ENCODE assay signal across 8 cellular contexts in genomic region chr1:234609528-234610042, GRCh38. TPM values are rescaled to one million over a fixed set of nuclear protein-coding genes. Genes with fewer than 3 reads are reported as not detected.
DNase-seq lines count a peak whose midpoint lies in the region; ATAC-seq and TF ChIP-seq lines count a peak whose summit lies in the region.

No MANE protein-coding gene starts in this region.

- H3K9ac ChIP-seq in HUES48 (ENCODE audit: low read depth, low read length), result peak overlapping the region; percentile 67; the same call in 1 of the 2 replicates

- no peak for TF ChIP-seq CTCF in cardiac fibroblast (IDR thresholded peaks at IDR 0.05; ENCODE audit: low read depth, low read length)

- peaks cover 27 to 59% (median 42%) of the 10 kb centered on the region in 4 donors for H3K4me1 Mint-ChIP-seq in CD4-positive, CD25-positive, alpha-beta regulatory T cell
- H3K4me1 Mint-ChIP-seq in naive B cell, result peaks cover 59 to 64% (median 60%) of the 10 kb centered on the region in 3 donors

- H3K9me3 ChIP-seq in CD4-positive, CD25-positive, alpha-beta regulatory T cell (ENCODE audit: control insufficient read depth in 2 of 2, low read length in 2 of 2), result no peaks in the 10 kb centered on the region
- H3K9me3 ChIP-seq in HUES48 (ENCODE audit: control insufficient read depth, insufficient read depth, low read length), result no peaks in the 10 kb centered on the region

- H3K27me3 Mint-ChIP-seq in CD4-positive, CD25-positive, alpha-beta regulatory T cell, result peaks cover 16% of the 10 kb centered on the region
- peaks cover 0 to 5% (median 0%) of the 10 kb centered on the region in 3 donors for H3K27me3 Mint-ChIP-seq in naive B cell

- no peak overlapping the region for H3K4me3 ChIP-seq in CD4-positive, CD25-positive, alpha-beta regulatory T cell (ENCODE audit: low read depth, low read length)
- H3K4me3 ChIP-seq in HUES48 (ENCODE audit: low read depth, low read length) (peak overlapping the region; percentile 94), cardiac fibroblast (replicated peaks in 1 of 2; ENCODE audit: low read depth in 2 of 2, low read length in 2 of 2) (peak overlapping the region; percentile 47 to 69)

- no peak for DNase-seq in CD4-positive, CD25-positive, alpha-beta regulatory T cell
- DNase-seq in cardiac fibroblast (ENCODE audit: low read depth in 2 of 2), result no peak
- no peak for DNase-seq in naive B cell
- DNase-seq in NCI-H82 (lab: John Stamatoyannopoulos, UW), result no peak
- DNase-seq in NCI-H510A treated with DMSO at 0.1 percent for 48 hours (lab: John Stamatoyannopoulos, UW), result no peak
- DNase-seq in middle frontal gyrus (ENCODE audit: extremely low spot score, low spot score), result no peak
- DNase-seq in COLO829 (ENCODE audit: low spot score), result no peak

- H3K36me3 ChIP-seq in CD4-positive, CD25-positive, alpha-beta regulatory T cell (ENCODE audit: control insufficient read depth, insufficient read depth, low read length), result peaks cover 15% of the 10 kb centered on the region
- H3K36me3 ChIP-seq in HUES48 (ENCODE audit: control insufficient read depth, insufficient read depth, low read length), result peaks cover 33% of the 10 kb centered on the region

- H3K27ac Mint-ChIP-seq in CD4-positive, CD25-positive, alpha-beta regulatory T cell, result peak overlapping the region in 2 of 3 donors; percentile 85 to 89
- peak overlapping the region in 3 of 6 donors; percentile 98 to 100 (median 98) for H3K27ac Mint-ChIP-seq in naive B cell

- H3K36me3 Mint-ChIP-seq in CD4-positive, CD25-positive, alpha-beta regulatory T cell, result peaks cover 31% of the 10 kb centered on the region
- peaks cover 0 to 7% of the 10 kb centered on the region in 2 donors for H3K36me3 Mint-ChIP-seq in naive B cell

- H3K4me1 ChIP-seq in CD4-positive, CD25-positive, alpha-beta regulatory T cell (ENCODE audit: control insufficient read depth, insufficient read depth, low read length, poor library complexity, severe bottlenecking), result peaks cover 64% of the 10 kb centered on the region
- H3K4me1 ChIP-seq in HUES48 (ENCODE audit: control insufficient read depth, insufficient read depth, low read length), result peaks cover 55% of the 10 kb centered on the region

- H3K9me3 Mint-ChIP-seq in CD4-positive, CD25-positive, alpha-beta regulatory T cell, result peaks cover 0 to 2% (median 0%) of the 10 kb centered on the region in 7 donors
- peaks cover 0 to 2% (median 0%) of the 10 kb centered on the region in 7 donors for H3K9me3 Mint-ChIP-seq in naive B cell

- H3K27ac ChIP-seq in CD4-positive, CD25-positive, alpha-beta regulatory T cell (ENCODE audit: insufficient read depth, low read length, poor library complexity, severe bottlenecking), result peak overlapping the region; percentile 99
- peak overlapping the region; percentile 98 for H3K27ac ChIP-seq in HUES48 (ENCODE audit: low read depth, low read length)

- H3K4me3 Mint-ChIP-seq in CD4-positive, CD25-positive, alpha-beta regulatory T cell, result peak overlapping the region in 3 of 4 donors; percentile 81 to 96 (median 93)
- peak overlapping the region in 6 of 8 donors; percentile 79 to 97 (median 93) for H3K4me3 Mint-ChIP-seq in naive B cell

- H3K27me3 ChIP-seq in CD4-positive, CD25-positive, alpha-beta regulatory T cell (ENCODE audit: control insufficient read depth, insufficient read depth, low read length), result no peaks in the 10 kb centered on the region
- H3K27me3 ChIP-seq in HUES48 (ENCODE audit: control insufficient read depth, insufficient read depth, low read length), result no peaks in the 10 kb centered on the region

- no peak for ATAC-seq in CD4-positive, CD25-positive, alpha-beta regulatory T cell (ENCODE audit: low read depth in 2 of 2)
- ATAC-seq in naive B cell (ENCODE audit: low read depth in 2 of 2), result no peak

RNA-seq across cellular contexts. Expression of gene IRF2BP2, which starts 0.4 kb away (rescaled TPM):
- total RNA-seq in CD4-positive, CD25-positive, alpha-beta regulatory T cell, result 375 TPM
- polyA plus RNA-seq in CD4-positive, CD25-positive, alpha-beta regulatory T cell, result 10 to 100 TPM; 21.1 to 36.0 (median 24.2) TPM
- polyA plus RNA-seq in naive B cell (ENCODE audit: low read depth in 6 of 6), result 10 to 100 TPM; 40.3 to 66.1 (median 55.3) TPM
